8 cellular contexts compared by ENCODE assay signal in genomic region chr12:120711411-120711810, GRCh38. TPM values are rescaled to one million over a fixed set of nuclear protein-coding genes. Genes with fewer than 3 reads are reported as not detected.
DNase-seq lines count a peak whose midpoint lies in the region; ATAC-seq and TF ChIP-seq lines count a peak whose summit lies in the region.

No MANE protein-coding gene starts in this region.

- H3K9ac ChIP-seq in muscle layer of colon (ENCODE audit: low read length), result no peak overlapping the region

- TF ChIP-seq CTCF in AG04450 (IDR thresholded peaks at IDR 0.05; ENCODE audit: low read depth, low read length), result no peak
- TF ChIP-seq CTCF in cardiac fibroblast (IDR thresholded peaks at IDR 0.05; ENCODE audit: low read depth, low read length), result no peak

- CTCF ChIA-PET in AG04450 (lab: Charles Lee), result interaction anchor here (1.2 to 2.0 kb wide), 3 partner anchors 62 to 129 kb away, joined by 5 to 10 read pairs (median 6); partner anchors contain the start of gene POP5
- CTCF ChIA-PET in HEK293T (lab: Yijun Ruan, JAX), result interaction anchor here (0.6 to 1.1 kb wide), 2 partner anchors 20 to 62 kb away, joined by 3 read pairs; no protein-coding TSS in a partner anchor

- peaks cover 23% of the 10 kb centered on the region for H3K4me1 ChIP-seq in muscle layer of colon (ENCODE audit: insufficient read depth, low read length)

- H3K27ac ChIP-seq in AG04450 (ENCODE audit: low read depth, low read length) (no peak overlapping the region), muscle layer of colon (ENCODE audit: low read depth, low read length) (peak overlapping the region; percentile 85)

- H3K36me3 ChIP-seq in muscle layer of colon (ENCODE audit: insufficient read depth, low read length), result peaks cover 29% of the 10 kb centered on the region

- no peak for DNase-seq in AG04450 (ENCODE audit: low read depth, low spot score)
- DNase-seq in Jurkat, Clone E6-1 (ENCODE audit: low read depth, low spot score), result no peak
- DNase-seq in cardiac fibroblast (ENCODE audit: low read depth in 2 of 2), result no peak
- no peak for DNase-seq in HEK293T (ENCODE audit: extremely low spot score)
- no peak for DNase-seq in DMS79 treated with DMSO at 0.1 percent for 48 hours (lab: John Stamatoyannopoulos, UW)

- H3K27me3 ChIP-seq in AG04450 (ENCODE audit: control insufficient read depth, insufficient read depth, low read length) (no peaks in the 10 kb centered on the region), muscle layer of colon (ENCODE audit: control insufficient read depth in 1 of 2, insufficient read depth in 2 of 2, low read length in 2 of 2) (no peaks in the 10 kb centered on the region)

- POLR2A ChIA-PET in AG04450 (lab: Yijun Ruan, JAX), result no interaction called here
- POLR2A ChIA-PET in HEK293T (lab: Yijun Ruan, JAX), result interaction anchor here (1.1 to 1.7 kb wide), 2 partner anchors 23 to 130 kb away, joined by 4 read pairs; partner anchors contain the start of gene POP5

- H3K9me3 ChIP-seq in AG04450 (ENCODE audit: control insufficient read depth, insufficient read depth, low read length) (peaks cover 4% of the 10 kb centered on the region; the same call in 1 of the 2 replicates), muscle layer of colon (ENCODE audit: low read length) (no peaks in the 10 kb centered on the region)

- ATAC-seq in GM21576 (IDR thresholded peaks at IDR 0.05; ENCODE audit: unreplicated experiment) (no peak), GM21825 (IDR thresholded peaks at IDR 0.05; ENCODE audit: unreplicated experiment) (no peak)

- H3K4me3 ChIP-seq in AG04450 (ENCODE audit: low read depth, low read length) (peak overlapping the region; percentile 75), cardiac fibroblast (replicated peaks in 1 of 2; ENCODE audit: low read depth in 2 of 2, low read length in 2 of 2) (peak overlapping the region; percentile 81 to 82), muscle layer of colon (ENCODE audit: low read depth in 1 of 2, low read length in 2 of 2) (peak overlapping the region; percentile 67 to 68)
- peak overlapping the region; percentile 84 for H3K4me3 ChIP-seq in Jurkat, Clone E6-1 (ENCODE audit: low read length)

TF ChIP-seq in HEK293T, 16 proteins besides CTCF, POLR2A, EP300 and RAD21:
- TF ChIP-seq LEF1 (IDR thresholded peaks at IDR 0.05; ENCODE audit: borderline replicate concordance), result no peak
- TF ChIP-seq NFRKB (IDR thresholded peaks at IDR 0.05), result no peak
- TF ChIP-seq FOXA1 (IDR thresholded peaks at IDR 0.05), result no peak
- TF ChIP-seq ZNF384 (IDR thresholded peaks at IDR 0.05), result no peak
- no peak for TF ChIP-seq PKNOX1 (IDR thresholded peaks at IDR 0.05)
- no peak for TF ChIP-seq SP1 (IDR thresholded peaks at IDR 0.05)
- TF ChIP-seq CTBP1 (IDR thresholded peaks at IDR 0.05; ENCODE audit: borderline replicate concordance), result no peak
- TF ChIP-seq SUZ12 (IDR thresholded peaks at IDR 0.05), result no peak
- no peak for TF ChIP-seq ELF4 (IDR thresholded peaks at IDR 0.05)
- no peak for TF ChIP-seq BHLHE40 (IDR thresholded peaks at IDR 0.05; ENCODE audit: borderline replicate concordance)
- no peak for TF ChIP-seq FOXK2 (IDR thresholded peaks at IDR 0.05)
TF ChIP-seq in HEK293T: peak in this region for 0.

RNA-seq across cellular contexts. Expression of gene UNC119B, which starts 1.2 kb away (rescaled TPM):
- polyA plus RNA-seq in AG04450 (2011; rRNA removed), result 35.7 and 41.9 TPM in 2 replicates
- polyA minus RNA-seq in AG04450 (2011; rRNA and poly(A)+ RNA removed), result 28.7 and 33.4 TPM in 2 replicates
- 31.6 TPM for polyA plus RNA-seq in Jurkat, Clone E6-1 (2012; ENCODE audit: insufficient read depth, insufficient read length)

RNA-seq across cellular contexts. Expression of gene ACADS, which starts 14.2 kb away (rescaled TPM):
- polyA plus RNA-seq in AG04450 (2011; rRNA removed), result 4.0 and 5.5 TPM in 2 replicates
- 1.8 and 2.1 TPM in 2 replicates for polyA minus RNA-seq in AG04450 (2011; rRNA and poly(A)+ RNA removed)
- 26.1 TPM for polyA plus RNA-seq in Jurkat, Clone E6-1 (2012; ENCODE audit: insufficient read depth, insufficient read length)

RNA-seq across cellular contexts. Expression of gene MLEC, which starts 24.5 kb away (rescaled TPM):
- 76.7 and 84.2 TPM in 2 replicates for polyA plus RNA-seq in AG04450 (2011; rRNA removed)
- 82.4 and 110 TPM in 2 replicates for polyA minus RNA-seq in AG04450 (2011; rRNA and poly(A)+ RNA removed)
- 86.7 TPM for polyA plus RNA-seq in Jurkat, Clone E6-1 (2012; ENCODE audit: insufficient read depth, insufficient read length)
